Comparison of ENCODE assay signal across 32 cellular contexts in genomic region chr11:133811850-133812685, GRCh38. TPM values are rescaled to one million over a fixed set of nuclear protein-coding genes. Genes with fewer than 3 reads are reported as not detected.
"Had no signal": no experiment of that assay in that cellular context is flagged by ENCODE, and none has a peak within 500 bp of the region (broad histone marks: within the 10 kb centered on the region; RNA-seq: fewer than 3 reads in every experiment).

No MANE protein-coding gene starts in this region.

- H3K36me3 Mint-ChIP-seq: memory B cell; naive thymus-derived CD8-positive, alpha-beta T cell had no signal

- H3K27ac Mint-ChIP-seq: activated B cell treated with CpG ODN at 0.5 μM for 24 hours; activated T-helper 17 cell treated with anti-CD3 and anti-CD28 coated beads, Interleukin-2, amount 50 U/mL, for 72 hours; memory B cell; naive thymus-derived CD8-positive, alpha-beta T cell; progenitor cell of endocrine pancreas; stimulated activated naive CD8-positive, alpha-beta T cell treated with anti-CD3 and anti-CD28 coated beads, Interleukin-15, Interleukin-2, amounts not matched to agents 100 ng/mL and 50 ng/mL, for 24 hours; T-helper 1 cell treated with Interleukin-12 subunit alpha and Interleukin-12 subunit beta and Interleukin-4 antibody, amounts not matched to agents 30 μg/mL and 1 μg/mL, for 36 hours had no signal

- FAIRE-seq: astrocyte had no signal

- H3K27me3 Mint-ChIP-seq: memory B cell had no signal

- H3K27me3 ChIP-seq: brain microvascular endothelial cell, upper lobe of left lung had no signal

- H3K4me3 ChIP-seq: esophagus squamous epithelium, heart right ventricle, skin epidermis, upper lobe of left lung had no signal

- ATAC-seq: activated T-cell treated with anti-CD3 and anti-CD28 coated beads, Interleukin-2, amount 50 U/mL, for 4 hours; activated T-helper 17 cell treated with anti-CD3 and anti-CD28 coated beads, Interleukin-2, amount 50 U/mL, for 72 hours; heart right ventricle; naive thymus-derived CD8-positive, alpha-beta T cell had no signal

- H3K27ac ChIP-seq: brain microvascular endothelial cell, epithelial cell of prostate, esophagus squamous epithelium, heart right ventricle, skin epidermis, upper lobe of left lung had no signal

- H3K36me3 ChIP-seq: brain microvascular endothelial cell, esophagus squamous epithelium, heart right ventricle, upper lobe of left lung had no signal

- H3K4me1 ChIP-seq: upper lobe of left lung had no signal

- DNase-seq: activated B cell treated with CpG ODN at 0.5 μM for 24 hours; activated gamma-delta T cell treated with Interleukin-2 at 50 U/mL for 16 hours; activated naive CD4-positive, alpha-beta T cell treated with anti-CD3 and anti-CD28 coated beads, Interleukin-2, amount 50 U/mL, for 16 hours; activated T-cell treated with anti-CD3 and anti-CD28 coated beads, Interleukin-2, amount 50 U/mL, for 4 hours; amniotic stem cell; brain microvascular endothelial cell; dermis blood vessel endothelial cell; effector CD4-positive, alpha-beta T cell; esophagus squamous epithelium; foreskin melanocyte; heart right ventricle; naive thymus-derived CD8-positive, alpha-beta T cell; stimulated activated CD4-positive, alpha-beta T cell treated with anti-CD3 and anti-CD28 coated beads, Interleukin-12 subunit alpha, Interleukin-12 subunit beta, amount 100 ng/mL, for 4 hours; stimulated activated CD4-positive, alpha-beta T cell treated with anti-CD3 and anti-CD28 coated beads, Interleukin-4, amount 100 ng/mL, for 1 hour; SW 1271; T-helper 9 cell; upper lobe of left lung had no signal

- H3K9me3 ChIP-seq: esophagus squamous epithelium, heart right ventricle, upper lobe of left lung had no signal

- H3K9me3 Mint-ChIP-seq: activated T-cell treated with anti-CD3 and anti-CD28 coated beads, Interleukin-2, amount 50 U/mL, for 4 hours; activated T-helper 17 cell treated with anti-CD3 and anti-CD28 coated beads, Interleukin-2, amount 50 U/mL, for 72 hours; stimulated activated naive CD8-positive, alpha-beta T cell treated with anti-CD3 and anti-CD28 coated beads, Interleukin-15, Interleukin-2, amounts not matched to agents 100 ng/mL and 50 ng/mL, for 24 hours; T-helper 1 cell treated with Interleukin-12 subunit alpha and Interleukin-12 subunit beta and Interleukin-4 antibody, amounts not matched to agents 30 μg/mL and 1 μg/mL, for 36 hours had no signal

- H3K4me3 Mint-ChIP-seq: activated B cell treated with CpG ODN at 0.5 μM for 24 hours; activated T-cell treated with anti-CD3 and anti-CD28 coated beads, Interleukin-2, amount 50 U/mL, for 4 hours; activated T-helper 17 cell treated with anti-CD3 and anti-CD28 coated beads, Interleukin-2, amount 50 U/mL, for 72 hours; memory B cell; naive thymus-derived CD8-positive, alpha-beta T cell; stimulated activated naive CD8-positive, alpha-beta T cell treated with anti-CD3 and anti-CD28 coated beads, Interleukin-15, Interleukin-2, amounts not matched to agents 100 ng/mL and 50 ng/mL, for 24 hours; T-helper 1 cell treated with Interleukin-12 subunit alpha and Interleukin-12 subunit beta and Interleukin-4 antibody, amounts not matched to agents 30 μg/mL and 1 μg/mL, for 36 hours had no signal

- H3K4me1 Mint-ChIP-seq: activated B cell treated with CpG ODN at 0.5 μM for 24 hours; activated T-helper 17 cell treated with anti-CD3 and anti-CD28 coated beads, Interleukin-2, amount 50 U/mL, for 72 hours; memory B cell; naive thymus-derived CD8-positive, alpha-beta T cell had no signal

RNA-seq across cellular contexts. Expression of gene SPATA19, which starts 33.2 kb away (rescaled TPM):
- total RNA-seq: activated B cell treated with CpG ODN at 0.5 μM for 24 hours; activated T-cell treated with anti-CD3 and anti-CD28 coated beads, Interleukin-2, amount 50 U/mL, for 4 hours; activated T-helper 17 cell treated with anti-CD3 and anti-CD28 coated beads, Interleukin-2, amount 50 U/mL, for 72 hours; astrocyte; dermis blood vessel endothelial cell; esophagus squamous epithelium; glomerular endothelial cell; kidney epithelial cell; lower leg skin; naive thymus-derived CD8-positive, alpha-beta T cell; osteoblast; progenitor cell of endocrine pancreas; renal cortical epithelial cell; sciatic nerve; subcutaneous adipose tissue; upper lobe of left lung had no signal
- polyA plus RNA-seq: naive thymus-derived CD8-positive, alpha-beta T cell had no signal
